Comparison of ENCODE assay signal across 13 cellular contexts in the genomic region with DNA sequence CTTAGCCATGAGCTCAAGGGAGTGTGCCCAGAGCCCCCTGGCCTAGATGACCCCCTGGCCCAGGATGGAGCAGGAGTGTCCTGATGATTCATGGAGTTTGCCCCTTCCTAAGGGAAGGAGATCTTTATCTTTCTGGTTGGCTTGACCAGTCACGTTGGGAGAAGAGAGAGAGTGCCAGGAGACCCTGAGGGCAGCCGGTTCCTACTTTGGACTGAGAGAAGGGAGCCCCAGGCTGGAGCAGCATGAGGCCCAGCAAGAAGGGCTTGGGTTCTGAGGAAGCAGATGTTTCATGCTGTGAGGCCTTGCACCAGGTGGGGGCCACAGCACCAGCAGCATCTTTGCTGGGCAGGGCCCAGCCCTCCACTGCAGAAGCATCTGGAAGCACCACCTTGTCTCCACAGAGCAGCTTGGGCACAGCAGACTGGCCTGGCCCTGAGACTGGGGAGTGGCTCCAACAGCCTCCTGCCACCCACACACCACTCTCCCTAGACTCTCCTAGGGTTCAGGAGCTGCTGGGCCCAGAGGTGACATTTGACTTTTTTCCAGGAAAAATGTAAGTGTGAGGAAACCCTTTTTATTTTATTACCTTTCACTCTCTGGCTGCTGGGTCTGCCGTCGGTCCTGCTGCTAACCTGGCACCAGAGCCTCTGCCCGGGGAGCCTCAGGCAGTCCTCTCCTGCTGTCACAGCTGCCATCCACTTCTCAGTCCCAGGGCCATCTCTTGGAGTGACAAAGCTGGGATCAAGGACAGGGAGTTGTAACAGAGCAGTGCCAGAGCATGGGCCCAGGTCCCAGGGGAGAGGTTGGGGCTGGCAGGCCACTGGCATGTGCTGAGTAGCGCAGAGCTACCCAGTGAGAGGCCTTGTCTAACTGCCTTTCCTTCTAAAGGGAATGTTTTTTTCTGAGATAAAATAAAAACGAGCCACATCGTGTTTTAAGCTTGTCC. TPM values are rescaled to one million over a fixed set of nuclear protein-coding genes. Genes with fewer than 3 reads are reported as not detected.
A peak's percentile ranks its signal among the peaks of the same experiment; 100 is the strongest.
DNase-seq lines count a peak whose midpoint lies in the region; ATAC-seq, FAIRE-seq and TF ChIP-seq lines count a peak whose summit lies in the region.
"Had no signal": no experiment of that assay in that cellular context is flagged by ENCODE, and none has a peak within 500 bp of the region (broad histone marks: within the 10 kb centered on the region; RNA-seq: fewer than 3 reads in every experiment).

No MANE protein-coding gene starts in this region.

- no peak overlapping the region for H2AFZ ChIP-seq in Karpas-422 (ENCODE audit: low read length)
- H2AFZ ChIP-seq: GM23248 had no signal

- intact Hi-C loops in Right ventricle myocardium superior (cut with DNase I) (no loop called here), pancreas (cut with DNase I) (no loop called here), testis (cut with DNase I; ENCODE audit: low total_unique reads) (no loop called here)

- WGBS in pancreas, 2 donors: 75 to 79% methylated on average over 8 of the region's 8 CpGs
- WGBS in testis, 2 donors: 66 to 75% methylated on average over 8 of the region's 8 CpGs

- peak; percentile 23 for DNase-seq in activated CD4-positive, CD25-positive, alpha-beta regulatory T cell treated with anti-CD3 and anti-CD28 coated beads, Interleukin-2, amount 50 U/mL, for 72 hours
- no peak for DNase-seq in activated CD4-positive, CD25-positive, alpha-beta regulatory T cell (lab: John Stamatoyannopoulos, UW)
- DNase-seq in Karpas-422 (no peak), Right ventricle myocardium superior (peak; percentile 60), foreskin melanocyte (no peak), pancreas (no peak), testis (no peak)
- DNase-seq: GM23248, left colon, NCI-H2081 treated with DMSO at 0.1 percent for 48 hours had no signal

- H3K9me2 ChIP-seq in Karpas-422 (replicated peaks; ENCODE audit: insufficient read depth, low read length): no peaks in the 10 kb centered on the region

- peak overlapping the region; percentile 49; the same call in 1 of the 2 replicates for H3K27ac ChIP-seq in Karpas-422 (ENCODE audit: low read length)
- H3K27ac ChIP-seq in pancreas: no peak overlapping the region
- H3K27ac ChIP-seq in testis: no peak overlapping the region
- H3K27ac ChIP-seq: GM23248 had no signal

- H3K4me3 Mint-ChIP-seq in stimulated activated memory B cell treated with anti-CD40 and anti-IgM and Interleukin-4, amounts not matched to agents 10 μg/mL and 1 μg/mL and 100 μg/mL, for 72 hours: no peak overlapping the region

- H3K79me2 ChIP-seq in Karpas-422 (ENCODE audit: low read length): peaks cover 20% of the 10 kb centered on the region

- no peaks in the 10 kb centered on the region for H3K9me3 ChIP-seq in Karpas-422 (ENCODE audit: low read length)
- H3K9me3 ChIP-seq in pancreas: no peaks in the 10 kb centered on the region
- H3K9me3 ChIP-seq in testis: no peaks in the 10 kb centered on the region

- H3K9ac ChIP-seq in Karpas-422 (ENCODE audit: low read length): 0 out of 2 replicates have a peak overlapping the region, but pooled peaks have one; percentile 18
- H3K9ac ChIP-seq: GM23248 had no signal

- peaks cover 44% of the 10 kb centered on the region for H3K36me3 ChIP-seq in Karpas-422 (ENCODE audit: insufficient read depth, low read length)
- H3K36me3 ChIP-seq in pancreas: no peaks in the 10 kb centered on the region
- H3K36me3 ChIP-seq in testis (ENCODE audit: low read depth, missing control alignments): no peaks in the 10 kb centered on the region

- no peaks in the 10 kb centered on the region for H3K27me3 ChIP-seq in Karpas-422 (ENCODE audit: low read length)
- no peaks in the 10 kb centered on the region for H3K27me3 ChIP-seq in pancreas
- H3K27me3 ChIP-seq in testis: no peaks in the 10 kb centered on the region

- peak overlapping the region; percentile 54 for H3K27ac Mint-ChIP-seq in stimulated activated memory B cell treated with anti-CD40 and anti-IgM and Interleukin-4, amounts not matched to agents 10 μg/mL and 1 μg/mL and 100 μg/mL, for 72 hours

- TF ChIP-seq CTCF in pancreas (IDR thresholded peaks at IDR 0.05): no peak
- TF ChIP-seq CTCF in testis (IDR thresholded peaks at IDR 0.05): no peak

- TF ChIP-seq POLR2A in testis (IDR thresholded peaks at IDR 0.05): no peak

- no peaks in the 10 kb centered on the region for H3K27me3 Mint-ChIP-seq in stimulated activated memory B cell treated with anti-CD40 and anti-IgM and Interleukin-4, amounts not matched to agents 10 μg/mL and 1 μg/mL and 100 μg/mL, for 72 hours

- H3K4me1 Mint-ChIP-seq in stimulated activated memory B cell treated with anti-CD40 and anti-IgM and Interleukin-4, amounts not matched to agents 10 μg/mL and 1 μg/mL and 100 μg/mL, for 72 hours: peaks cover 58% of the 10 kb centered on the region

- H3K4me1 ChIP-seq in Karpas-422 (ENCODE audit: low read length): peaks cover 31% of the 10 kb centered on the region
- no peaks in the 10 kb centered on the region for H3K4me1 ChIP-seq in pancreas
- peaks cover 11% of the 10 kb centered on the region for H3K4me1 ChIP-seq in testis

- no peaks in the 10 kb centered on the region for H3K9me3 Mint-ChIP-seq in stimulated activated memory B cell treated with anti-CD40 and anti-IgM and Interleukin-4, amounts not matched to agents 10 μg/mL and 1 μg/mL and 100 μg/mL, for 72 hours

- H4K20me1 ChIP-seq in Karpas-422 (ENCODE audit: insufficient read depth, low read depth, low read length): no peaks in the 10 kb centered on the region

- FAIRE-seq in pancreas (lab: Jason Lieb, UNC): no peak

- H3K4me3 ChIP-seq in Karpas-422 (ENCODE audit: low read length): no peak overlapping the region
- no peak overlapping the region for H3K4me3 ChIP-seq in pancreas
- H3K4me3 ChIP-seq in testis: no peak overlapping the region
- H3K4me3 ChIP-seq: GM23248, skin epidermis had no signal

- ATAC-seq in Right ventricle myocardium superior (ENCODE audit: poor library complexity) (peak; percentile 87), pancreas (no peak)
- ATAC-seq in stimulated activated memory B cell treated with anti-CD40 and anti-IgM and Interleukin-4, amounts not matched to agents 10 μg/mL and 1 μg/mL and 100 μg/mL, for 72 hours: no peak
- ATAC-seq: activated CD4-positive, CD25-positive, alpha-beta regulatory T cell treated with anti-CD3 and anti-CD28 coated beads, Interleukin-2, amount 50 U/mL, for 24 hours; left colon had no signal

- peaks cover 32% of the 10 kb centered on the region for H3K36me3 Mint-ChIP-seq in stimulated activated memory B cell treated with anti-CD40 and anti-IgM and Interleukin-4, amounts not matched to agents 10 μg/mL and 1 μg/mL and 100 μg/mL, for 72 hours

- H3K4me2 ChIP-seq in Karpas-422 (ENCODE audit: low read depth, low read length, poor library complexity, severe bottlenecking): no peak overlapping the region

RNA-seq across cellular contexts. Expression of a gene that starts 14.3 kb away (rescaled TPM):
- 65.9 and 86.7 TPM in 2 replicates for total RNA-seq in Karpas-422 (2014; rRNA removed; shearing (Covaris generic); ENCODE audit: low replicate concordance)
- total RNA-seq in Right ventricle myocardium superior (4.1 TPM), pancreas (1 to 10 TPM in 4 of 6 donors, under 1 TPM in 2; 0.85 to 2.7 (median 1.3) TPM), testis (1 to 10 TPM; 2.2 to 5.1 TPM)
- polyA plus RNA-seq in pancreas (10 to 100 TPM in 1 of 2 donors, 1 to 10 TPM in 1; 3.6 to 10.4 TPM), testis (ENCODE audit: insufficient read depth, low read depth, low replicate concordance) (2.5 TPM)

RNA-seq across cellular contexts. Expression of a gene that starts 53.5 kb away (rescaled TPM):
- total RNA-seq in Karpas-422 (2014; rRNA removed; shearing (Covaris generic); ENCODE audit: low replicate concordance): 0.19 and 1.3 TPM in 2 replicates
- total RNA-seq in Right ventricle myocardium superior: 1.7 TPM
- total RNA-seq in pancreas: under 1 TPM; 0.08 to 0.32 (median 0.21) TPM
- 1 to 10 TPM in 1 of 2 donors, under 1 TPM in 1; 0.30 to 2.3 TPM for polyA plus RNA-seq in pancreas
- total RNA-seq in testis: 10 to 100 TPM; 11.5 to 12.1 TPM
- 6.7 TPM for polyA plus RNA-seq in testis (ENCODE audit: insufficient read depth, low read depth, low replicate concordance)
- total RNA-seq: GM23248 had no signal
- polyA plus RNA-seq: GM23248 had no signal

Comparison
In these comparisons a context has a peak if more than half of its experiments do, and no peak if none do; other contexts are left out.
1. DNase-seq: peak in activated CD4-positive, CD25-positive, alpha-beta regulatory T cell treated with anti-CD3 and anti-CD28 coated beads, Interleukin-2, amount 50 U/mL, for 72 hours (single experiment) and Right ventricle myocardium superior (single experiment); none in activated CD4-positive, CD25-positive, alpha-beta regulatory T cell (0 of 4), Karpas-422 (single experiment), foreskin melanocyte (single experiment), pancreas (0 of 6) and testis (single experiment).
2. RNA of a gene that starts 14.3 kb away (total RNA-seq): 65.9 to 86.7 TPM in Karpas-422; 2.2 to 5.1 TPM in testis, 4.1 TPM in Right ventricle myocardium superior (single experiment) and 0.85 to 2.7 TPM in pancreas; every median in the first group is over 10 times any median in the second.